20 cellular contexts compared by ENCODE assay signal in genomic region chr21:36039861-36040260, GRCh38. TPM values are rescaled to one million over a fixed set of nuclear protein-coding genes. Genes with fewer than 3 reads are reported as not detected.
DNase-seq lines count a peak whose midpoint lies in the region; ATAC-seq and TF ChIP-seq lines count a peak whose summit lies in the region.
"Had no signal": no experiment of that assay in that cellular context is flagged by ENCODE, and none has a peak within 500 bp of the region (broad histone marks: within the 10 kb centered on the region; RNA-seq: fewer than 3 reads in every experiment).

No MANE protein-coding gene starts in this region.

- no peak overlapping the region for H3K9ac ChIP-seq in trophoblast cell (ENCODE audit: low read length)

- H4K91ac ChIP-seq in trophoblast cell (ENCODE audit: low read depth, low read length), result no peak overlapping the region

- no peak overlapping the region for H3K14ac ChIP-seq in trophoblast cell (ENCODE audit: low read length)

- 0 out of 2 replicates have a peak overlapping the region, but pooled peaks have one; percentile 40 for H3K27ac Mint-ChIP-seq in GM23338

- no peak overlapping the region for H2BK120ac ChIP-seq in trophoblast cell (ENCODE audit: insufficient read depth, low read length, poor library complexity)

- peaks cover 3% of the 10 kb centered on the region for H3K27me3 Mint-ChIP-seq in GM23338 (ENCODE audit: insufficient read depth, low read depth, poor library complexity)
- H3K27me3 Mint-ChIP-seq: CD4-positive, alpha-beta memory T cell had no signal

- H3K4me3 Mint-ChIP-seq in GM23338, result no peak overlapping the region
- H3K4me3 Mint-ChIP-seq: CD4-positive, alpha-beta memory T cell had no signal

- peaks cover 5% of the 10 kb centered on the region for H3K79me1 ChIP-seq in trophoblast cell (ENCODE audit: low read length)

- no peak overlapping the region for H4K12ac ChIP-seq in trophoblast cell (ENCODE audit: low read depth, low read length)

- no peak overlapping the region for H3K4ac ChIP-seq in trophoblast cell (ENCODE audit: low read depth, low read length)

- no peak for ATAC-seq in GM23338
- ATAC-seq in esophagus mucosa, result peak; percentile 36
- ATAC-seq in GM21717 (IDR thresholded peaks at IDR 0.05; ENCODE audit: unreplicated experiment), result no peak
- no peak for ATAC-seq in GM19467 (IDR thresholded peaks at IDR 0.05; ENCODE audit: unreplicated experiment)
- ATAC-seq in gastroesophageal sphincter, result no peak
- ATAC-seq: HCT116, Panc1 had no signal

- peak overlapping the region; percentile 63; the same call in 1 of the 2 replicates for H3K27ac ChIP-seq in GM23338 (ENCODE audit: low read depth)
- H3K27ac ChIP-seq in RWPE1, result 0 out of 2 replicates have a peak overlapping the region, but pooled peaks have one; percentile 22
- H3K27ac ChIP-seq in trophoblast cell (ENCODE audit: low read depth, low read length), result no peak overlapping the region
- no peak overlapping the region for H3K27ac ChIP-seq in gastroesophageal sphincter

- DNase-seq in GM23338 (ENCODE audit: low spot score), result no peak
- no peak for DNase-seq in RWPE1 (ENCODE audit: low spot score)
- no peak for DNase-seq in trophoblast cell
- DNase-seq in NCI-H146 treated with DMSO at 0.1 percent for 48 hours (lab: John Stamatoyannopoulos, UW; ENCODE audit: unreplicated experiment), result no peak
- DNase-seq: AML-193; C1 segment of cervical spinal cord; CD4-positive, alpha-beta memory T cell; COR-L47; Kasumi-1; MV-4-11; NCI-H1105 treated with DMSO at 0.1 percent for 48 hours; NCI-H146; NCI-H69; SHP77 treated with DMSO at 0.1 percent for 48 hours had no signal

- no peaks in the 10 kb centered on the region for H3K9me2 ChIP-seq in GM23338 (ENCODE audit: insufficient read depth)

- H3K9me3 Mint-ChIP-seq in GM23338, result no peaks in the 10 kb centered on the region
- H3K9me3 Mint-ChIP-seq: CD4-positive, alpha-beta memory T cell had no signal

- H3K4me1 Mint-ChIP-seq in GM23338, result peaks cover 20% of the 10 kb centered on the region

- H3K4me1 ChIP-seq in GM23338 (ENCODE audit: insufficient read depth) (peaks cover 13% of the 10 kb centered on the region), trophoblast cell (ENCODE audit: control insufficient read depth in 1 of 2, insufficient read depth in 2 of 2, low read length in 2 of 2) (peaks cover 4 to 7% of the 10 kb centered on the region in 2 experiments), gastroesophageal sphincter (no peaks in the 10 kb centered on the region)

- H2BK12ac ChIP-seq in trophoblast cell (ENCODE audit: low read length), result no peak overlapping the region

- no peak for TF ChIP-seq POLR2A in gastroesophageal sphincter (IDR thresholded peaks at IDR 0.05)

- H3K4me3 ChIP-seq in GM23338, result no peak overlapping the region
- H3K4me3 ChIP-seq in trophoblast cell (ENCODE audit: low read depth, low read length), result no peak overlapping the region
- H3K4me3 ChIP-seq in gastroesophageal sphincter, result no peak overlapping the region

- peaks cover 2% of the 10 kb centered on the region for H3K9me3 ChIP-seq in trophoblast cell (ENCODE audit: insufficient read depth, low read depth, low read length)
- H3K9me3 ChIP-seq in gastroesophageal sphincter, result no peaks in the 10 kb centered on the region

- H3F3A ChIP-seq in GM23338 (replicated peaks; ENCODE audit: low read depth), result peaks cover 31% of the 10 kb centered on the region

- CTCF ChIA-PET in RWPE1 (lab: Yijun Ruan, JAX), result interaction anchor here (0.6 kb wide), 1 partner anchor 226 kb away, joined by 4 read pairs; no protein-coding TSS in a partner anchor

- H2AFZ ChIP-seq in GM23338, result no peak overlapping the region
- H2AFZ ChIP-seq in trophoblast cell (ENCODE audit: insufficient read depth, low read length, poor library complexity), result no peak overlapping the region

- WGBS in trophoblast cell (ENCODE audit: extremely low coverage, insufficient coverage, insufficient read length), result no CpG with 5 or more reads among the region's 6 CpGs
- 100% methylated on average over 1 of the region's 6 CpGs for WGBS in gastroesophageal sphincter (ENCODE audit: low coverage in 1 of 2), 2 donors

- peaks cover 85% of the 10 kb centered on the region for H3K36me3 Mint-ChIP-seq in GM23338 (ENCODE audit: low read depth)

- H3K18ac ChIP-seq in trophoblast cell (ENCODE audit: low read length), result peak overlapping the region; percentile 25

- no peak overlapping the region for H3K23ac ChIP-seq in trophoblast cell (ENCODE audit: low read length)

- no peak overlapping the region for H4K8ac ChIP-seq in trophoblast cell (ENCODE audit: low read depth, low read length)

- H3K4me2 ChIP-seq in GM23338 (no peak overlapping the region), trophoblast cell (ENCODE audit: low read length) (no peak overlapping the region)

- H2AK5ac ChIP-seq in trophoblast cell (ENCODE audit: low read length), result no peak overlapping the region

- H4K20me1 ChIP-seq in GM23338 (replicated peaks; ENCODE audit: insufficient read depth), result peaks cover 4% of the 10 kb centered on the region; the same call in 1 of the 2 replicates

- H2BK5ac ChIP-seq in trophoblast cell (ENCODE audit: low read depth, low read length, poor library complexity), result no peak overlapping the region

- POLR2A ChIA-PET in RWPE1 (lab: Yijun Ruan, JAX; ENCODE audit: low non-redundant PET), result no interaction called here

- TF ChIP-seq CTCF in GM23338 (conservative IDR thresholded peaks at IDR 0.05; ENCODE audit: low read depth in 2 of 2) (no peak; a peak in 1 of 4 replicates), RWPE1 (conservative IDR thresholded peaks at IDR 0.05; ENCODE audit: low read depth) (no peak), gastroesophageal sphincter (IDR thresholded peaks at IDR 0.05) (no peak)

- TF ChIP-seq EP300 in gastroesophageal sphincter (IDR thresholded peaks at IDR 0.05), result no peak

- H3K79me2 ChIP-seq in GM23338 (replicated peaks; ENCODE audit: insufficient read depth), result peaks cover 9% of the 10 kb centered on the region; the same call in 1 of the 2 replicates
- peaks cover 3% of the 10 kb centered on the region for H3K79me2 ChIP-seq in trophoblast cell (ENCODE audit: control insufficient read depth, insufficient read depth, low read length, poor library complexity)

- H3K27me3 ChIP-seq in GM23338 (ENCODE audit: insufficient read depth) (no peaks in the 10 kb centered on the region), trophoblast cell (ENCODE audit: insufficient read depth, low read length) (no peaks in the 10 kb centered on the region), gastroesophageal sphincter (no peaks in the 10 kb centered on the region)

- H3K36me3 ChIP-seq in GM23338 (ENCODE audit: insufficient read depth) (peaks cover 62% of the 10 kb centered on the region), trophoblast cell (ENCODE audit: control insufficient read depth in 1 of 2, insufficient read depth in 2 of 2, low read length in 2 of 2) (peaks cover 31 to 32% of the 10 kb centered on the region in 2 experiments), gastroesophageal sphincter (peaks cover 0 to 99% of the 10 kb centered on the region in 2 donors)

TF ChIP-seq in GM23338, 12 proteins besides CTCF, POLR2A, EP300 and RAD21 (continues in another document):
- TF ChIP-seq ZNF114 (CRISPR knock-in tag; IDR thresholded peaks at IDR 0.05), result no peak

RNA-seq across cellular contexts. Expression of gene SETD4, which starts 20.5 kb away (rescaled TPM):
- total RNA-seq in GM23338 (2014; rRNA removed; shearing (Covaris generic)), result 33.8 and 45.1 TPM in 2 replicates
- polyA plus RNA-seq in GM23338 (2016; fragmentation: Nextera tagmentation; extraction: Ambion mirVana), result 32.5 and 33.1 TPM in 2 replicates
- total RNA-seq in esophagus mucosa (13.9 TPM), gastroesophageal sphincter (10 to 100 TPM; 11.2 to 34.2 (median 15.2) TPM)
- polyA plus RNA-seq in trophoblast cell (2013), result 17.4 and 20.0 TPM in 2 replicates

RNA-seq across cellular contexts. Expression of gene CBR1, which starts 30.0 kb away (rescaled TPM):
- 487 and 499 TPM in 2 replicates for total RNA-seq in GM23338 (2014; rRNA removed; shearing (Covaris generic))
- 273 and 285 TPM in 2 replicates for polyA plus RNA-seq in GM23338 (2016; fragmentation: Nextera tagmentation; extraction: Ambion mirVana)
- total RNA-seq in esophagus mucosa, result 131 TPM
- polyA plus RNA-seq in trophoblast cell (2013), result 5.0 and 5.6 TPM in 2 replicates
- total RNA-seq in gastroesophageal sphincter, result 100 to 1,000 TPM in 3 of 4 donors, 10 to 100 TPM in 1; 65.6 to 192 (median 138) TPM

Comparison
In these comparisons a context has a peak if more than half of its experiments do, and no peak if none do; other contexts are left out.
1. H3K27ac ChIP-seq: peak in GM23338 (single experiment) and RWPE1 (single experiment); none in trophoblast cell (single experiment) and gastroesophageal sphincter (0 of 4).